Comparison of ENCODE assay signal across 16 cellular contexts in the genomic region with DNA sequence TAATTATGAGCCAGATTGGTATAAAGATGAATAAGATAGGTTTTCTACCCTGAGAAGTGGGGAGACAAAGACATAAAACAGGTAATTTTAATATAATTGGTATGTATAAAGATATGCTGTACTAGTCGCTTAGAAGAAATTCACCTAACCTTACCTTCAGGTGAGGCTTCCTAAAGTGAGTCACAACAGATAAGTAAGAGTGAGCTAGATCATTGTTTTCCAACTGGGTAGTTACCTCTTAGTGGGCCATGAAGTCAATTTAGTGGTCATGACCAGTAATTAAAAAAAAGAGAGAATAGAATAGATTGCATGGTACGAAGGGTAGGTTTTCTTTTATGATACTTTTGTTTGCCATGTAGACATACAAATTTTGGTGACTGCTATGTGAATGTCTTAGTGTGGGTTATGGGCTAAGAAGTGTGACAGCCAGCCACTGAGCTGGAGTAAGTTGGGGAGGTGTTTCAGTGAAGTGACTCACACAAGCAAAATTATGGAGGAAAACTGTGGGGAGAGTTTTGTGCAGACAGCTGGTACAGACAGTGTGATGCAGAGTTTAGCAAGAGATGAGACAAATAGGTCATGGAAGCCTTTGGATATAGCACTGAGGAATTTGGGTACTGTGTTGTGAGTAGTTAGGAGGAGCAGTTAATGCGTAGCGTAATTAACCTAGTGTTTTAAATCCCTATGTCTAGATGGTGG. TPM values are rescaled to one million over a fixed set of nuclear protein-coding genes. Genes with fewer than 3 reads are reported as not detected.
DNase-seq lines count a peak whose midpoint lies in the region; ATAC-seq and TF ChIP-seq lines count a peak whose summit lies in the region.
"Had no signal": no experiment of that assay in that cellular context is flagged by ENCODE, and none has a peak within 500 bp of the region (broad histone marks: within the 10 kb centered on the region; RNA-seq: fewer than 3 reads in every experiment).

No MANE protein-coding gene starts in this region.

- peaks cover 0 to 3% (median 0%) of the 10 kb centered on the region in 4 donors for H3K4me1 ChIP-seq in upper lobe of left lung

- no peak for TF ChIP-seq EP300 in upper lobe of left lung (IDR thresholded peaks at IDR 0.05)

- peak overlapping the region; percentile 1 for H3K27ac Mint-ChIP-seq in activated CD8-positive, alpha-beta memory T cell treated with anti-CD3 and anti-CD28 coated beads, Interleukin-2, amount 10 ng/mL, durations not matched to agents 7 days and 5 days
- peak overlapping the region; percentile 25 for H3K27ac Mint-ChIP-seq in stimulated activated memory B cell treated with anti-CD40 and anti-IgM and Interleukin-4, amounts not matched to agents 10 μg/mL and 1 μg/mL and 100 μg/mL, for 72 hours

- ATAC-seq in activated CD8-positive, alpha-beta memory T cell treated with anti-CD3 and anti-CD28 coated beads, Interleukin-2, amount 10 ng/mL, durations not matched to agents 7 days and 5 days = peak; percentile 27
- ATAC-seq in stimulated activated memory B cell treated with anti-CD40 and anti-IgM and Interleukin-4, amounts not matched to agents 10 μg/mL and 1 μg/mL and 100 μg/mL, for 72 hours = no peak
- ATAC-seq in GM21526 (IDR thresholded peaks at IDR 0.05; ENCODE audit: low FRiP score, unreplicated experiment) = no peak
- no peak for ATAC-seq in GM21786 (IDR thresholded peaks at IDR 0.05; ENCODE audit: unreplicated experiment)
- ATAC-seq in upper lobe of left lung (ENCODE audit: low FRiP score in 2 of 2) = no peak
- ATAC-seq: HCT116, Right ventricle myocardium inferior had no signal

- DNase-seq in activated CD8-positive, alpha-beta memory T cell treated with anti-CD3 and anti-CD28 coated beads, Interleukin-2, amount 10 ng/mL, durations not matched to agents 7 days and 5 days = no peak
- DNase-seq in activated CD8-positive, alpha-beta memory T cell treated with anti-CD3 and anti-CD28 coated beads, Interleukin-2, amount 50 U/mL, for 48 hours = no peak
- peak; percentile 38 for DNase-seq in fibroblast of villous mesenchyme (ENCODE audit: low read depth)
- DNase-seq in upper lobe of left lung = no peak
- DNase-seq: ACHN; activated effector memory CD4-positive, alpha-beta T cell treated with anti-CD3 and anti-CD28 coated beads, Interleukin-2, amount 50 U/mL, for 16 hours; DMS53; NCI-H1417 treated with DMSO at 0.1 percent for 48 hours had no signal

- H3K36me3 Mint-ChIP-seq in activated CD8-positive, alpha-beta memory T cell treated with anti-CD3 and anti-CD28 coated beads, Interleukin-2, amount 10 ng/mL, durations not matched to agents 7 days and 5 days = peaks cover 56% of the 10 kb centered on the region
- H3K36me3 Mint-ChIP-seq in stimulated activated memory B cell treated with anti-CD40 and anti-IgM and Interleukin-4, amounts not matched to agents 10 μg/mL and 1 μg/mL and 100 μg/mL, for 72 hours = peaks cover 45% of the 10 kb centered on the region

- 97% methylated on average over 4 of the region's 4 CpGs for WGBS in upper lobe of left lung, 2 donors

- H3K27me3 ChIP-seq in upper lobe of left lung = no peaks in the 10 kb centered on the region

- H3K9me3 Mint-ChIP-seq in activated CD8-positive, alpha-beta memory T cell treated with anti-CD3 and anti-CD28 coated beads, Interleukin-2, amount 10 ng/mL, durations not matched to agents 7 days and 5 days (ENCODE audit: low read depth) = no peaks in the 10 kb centered on the region
- no peaks in the 10 kb centered on the region for H3K9me3 Mint-ChIP-seq in stimulated activated memory B cell treated with anti-CD40 and anti-IgM and Interleukin-4, amounts not matched to agents 10 μg/mL and 1 μg/mL and 100 μg/mL, for 72 hours

- peaks cover 7 to 52% (median 29%) of the 10 kb centered on the region in 4 donors for H3K36me3 ChIP-seq in upper lobe of left lung

- no peak overlapping the region for H3K4me3 Mint-ChIP-seq in activated CD8-positive, alpha-beta memory T cell treated with anti-CD3 and anti-CD28 coated beads, Interleukin-2, amount 10 ng/mL, durations not matched to agents 7 days and 5 days
- no peak overlapping the region for H3K4me3 Mint-ChIP-seq in stimulated activated memory B cell treated with anti-CD40 and anti-IgM and Interleukin-4, amounts not matched to agents 10 μg/mL and 1 μg/mL and 100 μg/mL, for 72 hours

- H3K4me3 ChIP-seq in fibroblast of villous mesenchyme (ENCODE audit: low read depth, low read length) (no peak overlapping the region), upper lobe of left lung (no peak overlapping the region)
- H3K4me3 ChIP-seq: coronary artery had no signal

- no peaks in the 10 kb centered on the region for H3K27me3 Mint-ChIP-seq in activated CD8-positive, alpha-beta memory T cell treated with anti-CD3 and anti-CD28 coated beads, Interleukin-2, amount 10 ng/mL, durations not matched to agents 7 days and 5 days
- H3K27me3 Mint-ChIP-seq in stimulated activated memory B cell treated with anti-CD40 and anti-IgM and Interleukin-4, amounts not matched to agents 10 μg/mL and 1 μg/mL and 100 μg/mL, for 72 hours = no peaks in the 10 kb centered on the region

- no peak for TF ChIP-seq POLR2A in upper lobe of left lung (IDR thresholded peaks at IDR 0.05)

- TF ChIP-seq CTCF in VCaP (conservative IDR thresholded peaks at IDR 0.05) = no peak
- no peak for TF ChIP-seq CTCF in fibroblast of villous mesenchyme (IDR thresholded peaks at IDR 0.05; ENCODE audit: insufficient read depth, low read depth, low read length)
- no peak for TF ChIP-seq CTCF in upper lobe of left lung (IDR thresholded peaks at IDR 0.05)

- no peaks in the 10 kb centered on the region for H3K9me3 ChIP-seq in upper lobe of left lung

- CTCF ChIA-PET in activated CD8-positive, alpha-beta memory T cell treated with anti-CD3 and anti-CD28 coated beads, Interleukin-2, amount 10 ng/mL, durations not matched to agents 7 days and 5 days (lab: Charles Lee) = no interaction called here

- H3K27ac ChIP-seq in VCaP (peak overlapping the region; percentile 51), upper lobe of left lung (no peak overlapping the region)
- H3K27ac ChIP-seq: coronary artery had no signal

- peaks cover 41% of the 10 kb centered on the region for H3K4me1 Mint-ChIP-seq in activated CD8-positive, alpha-beta memory T cell treated with anti-CD3 and anti-CD28 coated beads, Interleukin-2, amount 10 ng/mL, durations not matched to agents 7 days and 5 days
- H3K4me1 Mint-ChIP-seq in stimulated activated memory B cell treated with anti-CD40 and anti-IgM and Interleukin-4, amounts not matched to agents 10 μg/mL and 1 μg/mL and 100 μg/mL, for 72 hours = peaks cover 27% of the 10 kb centered on the region

RNA-seq across cellular contexts. Expression of a gene that starts 8.2 kb away (rescaled TPM):
- total RNA-seq in activated CD8-positive, alpha-beta memory T cell treated with anti-CD3 and anti-CD28 coated beads, Interleukin-2, amount 10 ng/mL, durations not matched to agents 7 days and 5 days = 10 to 100 TPM; 35.0 to 39.6 TPM
- total RNA-seq in fibroblast of villous mesenchyme (21.6 and 32.4 TPM in 2 replicates), upper lobe of left lung (10 to 100 TPM in 5 of 6 donors, 1 to 10 TPM in 1; 9.2 to 35.6 (median 21.6) TPM)

RNA-seq across cellular contexts. Expression of a gene that starts 24.7 kb away (rescaled TPM):
- total RNA-seq in activated CD8-positive, alpha-beta memory T cell treated with anti-CD3 and anti-CD28 coated beads, Interleukin-2, amount 10 ng/mL, durations not matched to agents 7 days and 5 days = not detected
- total RNA-seq in fibroblast of villous mesenchyme (not detected in 2 replicates), upper lobe of left lung (10 to 100 TPM in 1 of 6 donors, 1 to 10 TPM in 4, under 1 TPM in 1; 0.46 to 17.7 (median 3.7) TPM)
- total RNA-seq: ureter had no signal

RNA-seq across cellular contexts. Expression of a gene that starts 44.6 kb away (rescaled TPM):
- 10 to 100 TPM; 39.8 to 42.5 TPM for total RNA-seq in activated CD8-positive, alpha-beta memory T cell treated with anti-CD3 and anti-CD28 coated beads, Interleukin-2, amount 10 ng/mL, durations not matched to agents 7 days and 5 days
- total RNA-seq in fibroblast of villous mesenchyme = 40.2 and 47.7 TPM in 2 replicates
- 10 to 100 TPM; 35.3 to 98.5 (median 53.0) TPM for total RNA-seq in upper lobe of left lung
